18 cellular contexts compared by ENCODE assay signal in genomic region chr18:8952174-8952573, GRCh38.
DNase-seq lines count a peak whose midpoint lies in the region; ATAC-seq, FAIRE-seq and TF ChIP-seq lines count a peak whose summit lies in the region.
"Had no signal": no experiment of that assay in that cellular context is flagged by ENCODE, and none has a peak within 500 bp of the region (broad histone marks: within the 10 kb centered on the region; RNA-seq: fewer than 3 reads in every experiment).

No MANE protein-coding gene starts in this region.

- H3K27me3 ChIP-seq in DOHH2 (ENCODE audit: control insufficient read depth, low read length), result no peaks in the 10 kb centered on the region
- H3K27me3 ChIP-seq in MM.1S (replicated peaks; ENCODE audit: insufficient read depth, low read length), result no peaks in the 10 kb centered on the region
- H3K27me3 ChIP-seq in H1 (replicated peaks in 1 of 4; ENCODE audit: control insufficient read depth in 3 of 4, extremely low read depth in 1 of 4, insufficient read depth in 3 of 4, low read length in 3 of 4), result no peaks in the 10 kb centered on the region
- no peaks in the 10 kb centered on the region for H3K27me3 ChIP-seq in neural progenitor cell

- peak overlapping the region; percentile 85 for H3K4me2 ChIP-seq in DOHH2 (ENCODE audit: low read length)
- peak overlapping the region; percentile 69 for H3K4me2 ChIP-seq in MM.1S (ENCODE audit: low read depth, low read length)
- H3K4me2 ChIP-seq in H1 (ENCODE audit: insufficient read depth in 1 of 2, low read depth in 2 of 2, low read length in 2 of 2), result no peak overlapping the region
- H3K4me2 ChIP-seq in neural progenitor cell, result no peak overlapping the region

- H2BK5ac ChIP-seq in H1 (ENCODE audit: low read depth, low read length), result no peak overlapping the region

- H3K23ac ChIP-seq in H1 (ENCODE audit: insufficient read length), result no peak overlapping the region

- H2BK12ac ChIP-seq in H1 (ENCODE audit: low read depth, low read length), result no peak overlapping the region

- H3K9ac ChIP-seq in MM.1S (ENCODE audit: low read length) (peak overlapping the region; percentile 46), H1 (replicated peaks in 1 of 4; ENCODE audit: extremely low read depth in 1 of 4, low read depth in 3 of 4, low read length in 3 of 4) (no peak overlapping the region), neural progenitor cell (no peak overlapping the region)

- H3K9me2 ChIP-seq in DOHH2 (replicated peaks; ENCODE audit: control insufficient read depth, low read length), result no peaks in the 10 kb centered on the region
- H3K9me2 ChIP-seq in MM.1S (replicated peaks; ENCODE audit: insufficient read depth, low read length), result no peaks in the 10 kb centered on the region

- no peak for FAIRE-seq in H1 (lab: Jason Lieb, UNC)

- WGBS in H1 (ENCODE audit: extremely low coverage in 1 of 2, insufficient coverage in 1 of 2, insufficient read length in 1 of 2, insufficient replicate concordance in 2 of 2, low coverage in 1 of 2, low lambda C conversion rate in 2 of 2, missing lambda C conversion rate in 1 of 2), 2 experiments, result 91% methylated on average over 5 of the region's 5 CpGs; no CpG with 5 or more reads in 1 of the 2 experiments

- H4K20me1 ChIP-seq in DOHH2 (ENCODE audit: control insufficient read depth, insufficient read depth, low read depth, low read length) (no peaks in the 10 kb centered on the region), MM.1S (ENCODE audit: insufficient read depth, low read length) (no peaks in the 10 kb centered on the region), H1 (replicated peaks in 1 of 2; ENCODE audit: control insufficient read depth in 1 of 2, insufficient read depth in 2 of 2, low read length in 2 of 2) (no peaks in the 10 kb centered on the region), neural progenitor cell (ENCODE audit: low read depth) (no peaks in the 10 kb centered on the region)

- H3F3A ChIP-seq in DOHH2 (ENCODE audit: control insufficient read depth, insufficient read depth) (no peaks in the 10 kb centered on the region), MM.1S (ENCODE audit: insufficient read depth, low read length) (peaks cover 19% of the 10 kb centered on the region), neural progenitor cell (ENCODE audit: low read depth) (peaks cover 4% of the 10 kb centered on the region)

- TF ChIP-seq POLR2A in H1 (IDR thresholded peaks at IDR 0.05; ENCODE audit: control extremely low read depth in 1 of 2, low read depth in 2 of 2, low read length in 2 of 2), result no peak

- H4K5ac ChIP-seq in H1 (ENCODE audit: insufficient read length, low read depth, low read length), result no peak overlapping the region

- H3K56ac ChIP-seq in H1 (replicated peaks; ENCODE audit: insufficient read length, low read depth, low read length), result no peak overlapping the region

- H3K9me3 Mint-ChIP-seq in neural progenitor cell, result peaks cover 17% of the 10 kb centered on the region
- no peaks in the 10 kb centered on the region for H3K9me3 Mint-ChIP-seq in T-cell

- H3K79me2 ChIP-seq in DOHH2 (ENCODE audit: control insufficient read depth, low read length), result no peaks in the 10 kb centered on the region
- no peaks in the 10 kb centered on the region for H3K79me2 ChIP-seq in MM.1S (ENCODE audit: low read length)
- H3K79me2 ChIP-seq in H1 (ENCODE audit: control insufficient read depth in 1 of 2, insufficient read depth in 2 of 2, low read length in 2 of 2), result no peaks in the 10 kb centered on the region; a peak in 1 of 4 replicates
- H3K79me2 ChIP-seq in neural progenitor cell (ENCODE audit: low read depth), result no peaks in the 10 kb centered on the region

- peaks cover 8% of the 10 kb centered on the region for H3K27me3 Mint-ChIP-seq in neural progenitor cell (ENCODE audit: insufficient read depth, low read depth)
- H3K27me3 Mint-ChIP-seq in T-cell, result peaks cover 4 to 10% of the 10 kb centered on the region in 2 donors

- no peak for TF ChIP-seq CTCF in DOHH2 (IDR thresholded peaks at IDR 0.05; ENCODE audit: low read depth, low read length, poor library complexity, severe bottlenecking)
- TF ChIP-seq CTCF in MM.1S (IDR thresholded peaks at IDR 0.05; ENCODE audit: low read length), result no peak
- TF ChIP-seq CTCF in H1 (IDR thresholded peaks at IDR 0.05; ENCODE audit: control extremely low read depth in 1 of 3, insufficient read depth in 1 of 3, low read depth in 1 of 3, low read length in 3 of 3), result no peak
- no peak for TF ChIP-seq CTCF in neural progenitor cell (IDR thresholded peaks at IDR 0.05)

- no peak for TF ChIP-seq RAD21 in H1 (IDR thresholded peaks at IDR 0.05 in 1 of 2, conservative IDR thresholded peaks at IDR 0.05 in 1 of 2; ENCODE audit: low read depth in 2 of 2, low read length in 2 of 2)

- H4K91ac ChIP-seq in H1 (replicated peaks; ENCODE audit: insufficient read length, low read length), result no peak overlapping the region

- H2BK20ac ChIP-seq in H1 (ENCODE audit: low read length), result no peak overlapping the region

- H3K4me3 ChIP-seq in DOHH2 (ENCODE audit: low read length) (peak overlapping the region; percentile 62), MM.1S (ENCODE audit: low read length) (peak overlapping the region; percentile 40), H1 (ENCODE audit: extremely low read depth in 1 of 4, insufficient read depth in 2 of 4, low read depth in 3 of 4, low read length in 4 of 4) (no peak overlapping the region), neural progenitor cell (no peak overlapping the region)
- H3K4me3 ChIP-seq: SK-N-MC had no signal

- TF ChIP-seq EP300 in H1 (IDR thresholded peaks at IDR 0.05; ENCODE audit: borderline replicate concordance in 1 of 2, low read depth in 2 of 2, low read length in 2 of 2), result no peak

- H3K36me3 ChIP-seq in DOHH2 (ENCODE audit: control insufficient read depth, low read length), result no peaks in the 10 kb centered on the region; the same call in 1 of the 2 replicates
- no peaks in the 10 kb centered on the region for H3K36me3 ChIP-seq in MM.1S (replicated peaks; ENCODE audit: insufficient read depth, low read length)
- H3K36me3 ChIP-seq in H1 (ENCODE audit: control insufficient read depth in 2 of 4, insufficient read depth in 4 of 4, low read length in 3 of 4), result no peaks in the 10 kb centered on the region
- no peaks in the 10 kb centered on the region for H3K36me3 ChIP-seq in neural progenitor cell

- CTCF ChIA-PET in H1 (lab: Charles Lee; ENCODE audit: partially characterized antibody) (interaction anchor here (0.9 kb wide), 1 partner anchor 30 kb away, joined by 3 read pairs; no protein-coding TSS in a partner anchor), T-cell (lab: Charles Lee) (no interaction called here)

- no peaks in the 10 kb centered on the region; the same call in 1 of the 2 replicates for H3K23me2 ChIP-seq in H1 (ENCODE audit: low read depth, low read length)

- no peak for DNase-seq in MM.1S
- DNase-seq in H1 (ENCODE audit: low read depth in 1 of 2, low spot score in 2 of 2), result no peak
- DNase-seq in neural progenitor cell (ENCODE audit: low spot score), result no peak
- no peak for DNase-seq in activated naive CD4-positive, alpha-beta T cell treated with Interleukin-2 at 50 U/mL for 16 hours
- DNase-seq in COR-L47 (lab: John Stamatoyannopoulos, UW), result no peak
- no peak for DNase-seq in stimulated activated naive CD4-positive, alpha-beta T cell (lab: John Stamatoyannopoulos, UW)
- DNase-seq in T-cell, result no peak
- DNase-seq: ACHN, DMS 273 treated with DMSO at 0.1 percent for 48 hours, EL, H7, MV-4-11, NCI-H1417 treated with DMSO at 0.1 percent for 48 hours, NCI-H2029 treated with DMSO at 0.1 percent for 48 hours, NCI-H526 had no signal

- no peak overlapping the region for H3K4ac ChIP-seq in H1 (replicated peaks; ENCODE audit: insufficient read length, low read depth, low read length)

- H3K27ac Mint-ChIP-seq in neural progenitor cell (peak overlapping the region; percentile 63), T-cell (no peak overlapping the region)

- H3K4me1 ChIP-seq in DOHH2 (ENCODE audit: control insufficient read depth, low read length) (peaks cover 82% of the 10 kb centered on the region), MM.1S (ENCODE audit: low read length) (peaks cover 48% of the 10 kb centered on the region), H1 (replicated peaks in 1 of 4; ENCODE audit: control insufficient read depth in 3 of 4, insufficient read depth in 4 of 4, low read length in 3 of 4) (peaks cover 5 to 10% (median 9%) of the 10 kb centered on the region in 4 experiments), neural progenitor cell (peaks cover 12% of the 10 kb centered on the region)

- no peak overlapping the region for H2AK5ac ChIP-seq in H1 (ENCODE audit: low read depth, low read length)

- H4K8ac ChIP-seq in H1 (ENCODE audit: extremely low read depth, insufficient read depth, low read length), result no peak overlapping the region

- H3K27ac ChIP-seq in DOHH2 (ENCODE audit: low read depth, low read length) (peak overlapping the region; percentile 74), MM.1S (ENCODE audit: low read length) (peak overlapping the region; percentile 94), H1 (ENCODE audit: low read depth, low read length) (no peak overlapping the region), neural progenitor cell (no peak overlapping the region)
- H3K27ac ChIP-seq: SK-N-MC had no signal

- no peaks in the 10 kb centered on the region for H3K79me1 ChIP-seq in H1 (ENCODE audit: low read depth, low read length)

- no peak overlapping the region for H3K4me3 Mint-ChIP-seq in neural progenitor cell
- H3K4me3 Mint-ChIP-seq in T-cell, result no peak overlapping the region

- ATAC-seq in T-cell (replicated peaks in 1 of 4), result no peak
- ATAC-seq: PC-3 had no signal

- H2BK15ac ChIP-seq in H1 (ENCODE audit: low read length), result peak overlapping the region; percentile 36; the same call in 1 of the 2 replicates

- H3K4me1 Mint-ChIP-seq in neural progenitor cell (peaks cover 21% of the 10 kb centered on the region), T-cell (peaks cover 6 to 8% (median 8%) of the 10 kb centered on the region in 3 donors)

- POLR2A ChIA-PET in H1 (lab: Charles Lee; ENCODE audit: partially characterized antibody), result interaction anchor here (1.2 kb wide), 1 partner anchor 26 kb away, joined by 3 read pairs; no protein-coding TSS in a partner anchor
- POLR2A ChIA-PET in T-cell (lab: Charles Lee), result no interaction called here

- H3K9me3 ChIP-seq in DOHH2 (ENCODE audit: control insufficient read depth, insufficient read depth, low read length) (peaks cover 9% of the 10 kb centered on the region; the same call in 1 of the 2 replicates), MM.1S (replicated peaks; ENCODE audit: insufficient read depth, low read length) (no peaks in the 10 kb centered on the region), H1 (ENCODE audit: insufficient read depth in 2 of 2, low read depth in 1 of 2, low read length in 1 of 2) (peaks cover 4 to 6% of the 10 kb centered on the region in 2 experiments; a peak in 2 of 4 replicates), neural progenitor cell (ENCODE audit: low read depth) (no peaks in the 10 kb centered on the region)

- no peak overlapping the region for H2BK120ac ChIP-seq in H1 (replicated peaks; ENCODE audit: low read depth, low read length)

- no peak overlapping the region for H3K18ac ChIP-seq in H1 (ENCODE audit: extremely low read depth, low read length)

- H2AFZ ChIP-seq in MM.1S (ENCODE audit: low read length), result peak overlapping the region; percentile 67
- H2AFZ ChIP-seq in H1 (ENCODE audit: low read length), result no peak overlapping the region
- H2AFZ ChIP-seq in neural progenitor cell (replicated peaks), result no peak overlapping the region

- no peak overlapping the region for H3K14ac ChIP-seq in H1 (ENCODE audit: insufficient read length)

- no peaks in the 10 kb centered on the region for H3K36me3 Mint-ChIP-seq in neural progenitor cell
- no peaks in the 10 kb centered on the region for H3K36me3 Mint-ChIP-seq in T-cell

Comparison
In these comparisons a context has a peak if more than half of its experiments do, and no peak if none do; other contexts are left out.
1. H3K27ac ChIP-seq: peak in DOHH2 (single experiment) and MM.1S (single experiment); none in H1 (single experiment) and neural progenitor cell (single experiment).
2. H3K4me2 ChIP-seq: peak in DOHH2 (single experiment) and MM.1S (single experiment); none in H1 (0 of 2) and neural progenitor cell (single experiment).
3. H3K4me3 ChIP-seq: peak in DOHH2 (single experiment) and MM.1S (single experiment); none in H1 (0 of 4) and neural progenitor cell (single experiment).